19 cellular contexts compared by ENCODE assay signal in the genomic region with DNA sequence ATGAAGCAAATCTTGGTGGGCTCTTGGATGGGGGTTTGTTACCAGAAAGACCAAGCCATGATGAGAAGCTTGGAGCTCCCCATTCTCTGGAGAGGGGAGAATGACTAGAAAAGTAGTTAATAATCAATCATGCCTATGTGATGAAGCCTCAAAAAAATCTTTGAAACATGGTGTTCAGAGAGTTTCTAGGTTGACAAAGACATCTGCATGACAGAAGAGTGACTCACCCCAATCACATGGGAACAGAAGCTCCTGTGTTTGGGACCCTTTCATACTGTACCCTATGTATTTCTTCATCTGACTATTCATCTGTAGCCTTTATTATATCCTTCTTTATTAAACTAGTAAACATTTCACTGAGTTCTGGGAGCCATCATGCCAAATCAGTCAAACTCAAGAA.
"Had no signal": no experiment of that assay in that cellular context is flagged by ENCODE, and none has a peak within 500 bp of the region (broad histone marks: within the 10 kb centered on the region; RNA-seq: fewer than 3 reads in every experiment).

No MANE protein-coding gene starts in this region.

- ATAC-seq: activated T-helper 17 cell treated with anti-CD3 and anti-CD28 coated beads, Interleukin-2, amount 50 U/mL, for 72 hours; effector memory CD8-positive, alpha-beta T cell; natural killer cell treated with Interleukin-12 subunit alpha and Interleukin-12 subunit beta and Interleukin-15 and Interleukin-18, amount 100 ng/mL, for 72 hours; stimulated activated naive CD8-positive, alpha-beta T cell treated with anti-CD3 and anti-CD28 coated beads, Interleukin-15, Interleukin-2, amounts not matched to agents 100 U/mL and 50 U/mL, for 24 hours; WTC11 had no signal

- H3K27ac ChIP-seq: breast epithelium, colonic mucosa, dorsolateral prefrontal cortex, esophagus squamous epithelium, upper lobe of left lung had no signal

- H3K36me3 ChIP-seq: breast epithelium, colonic mucosa, esophagus squamous epithelium, right atrium auricular region, upper lobe of left lung had no signal

- DNase-seq: activated naive CD4-positive, alpha-beta T cell; activated naive CD8-positive, alpha-beta T cell treated with anti-CD3 and anti-CD28 coated beads, Interleukin-2, amount 10 ng/mL, durations not matched to agents 7 days and 5 days; activated T-cell treated with anti-CD3 and anti-CD28 coated beads, Interleukin-2, amount 50 U/mL, for 24 hours; amniotic stem cell; colonic mucosa; dorsolateral prefrontal cortex; effector memory CD8-positive, alpha-beta T cell; esophagus squamous epithelium; stimulated activated CD4-positive, alpha-beta T cell treated with anti-CD3 and anti-CD28 coated beads, Interleukin-12 subunit alpha, Interleukin-12 subunit beta, amount 100 ng/mL, for 4 hours; stimulated activated CD4-positive, alpha-beta T cell treated with anti-CD3 and anti-CD28 coated beads, Interleukin-4, amount 100 ng/mL, for 4 hours; stimulated activated naive CD8-positive, alpha-beta T cell treated with anti-CD3 and anti-CD28 coated beads, Interleukin-15, Interleukin-2, amounts not matched to agents 100 U/mL and 50 U/mL, for 24 hours; T-helper 1 cell; T-helper 9 cell; upper lobe of left lung had no signal

- H3K4me3 ChIP-seq: breast epithelium, colonic mucosa, dorsolateral prefrontal cortex, esophagus squamous epithelium, right atrium auricular region, upper lobe of left lung had no signal

- H3K4me1 ChIP-seq: breast epithelium, colonic mucosa, upper lobe of left lung had no signal

- H3K9me3 ChIP-seq: breast epithelium, colonic mucosa, esophagus squamous epithelium, right atrium auricular region, upper lobe of left lung had no signal

- H3K27me3 ChIP-seq: breast epithelium, colonic mucosa, dorsolateral prefrontal cortex, esophagus squamous epithelium, right atrium auricular region, upper lobe of left lung had no signal
